Comparison of ENCODE assay signal across 11 cellular contexts in the genomic region with DNA sequence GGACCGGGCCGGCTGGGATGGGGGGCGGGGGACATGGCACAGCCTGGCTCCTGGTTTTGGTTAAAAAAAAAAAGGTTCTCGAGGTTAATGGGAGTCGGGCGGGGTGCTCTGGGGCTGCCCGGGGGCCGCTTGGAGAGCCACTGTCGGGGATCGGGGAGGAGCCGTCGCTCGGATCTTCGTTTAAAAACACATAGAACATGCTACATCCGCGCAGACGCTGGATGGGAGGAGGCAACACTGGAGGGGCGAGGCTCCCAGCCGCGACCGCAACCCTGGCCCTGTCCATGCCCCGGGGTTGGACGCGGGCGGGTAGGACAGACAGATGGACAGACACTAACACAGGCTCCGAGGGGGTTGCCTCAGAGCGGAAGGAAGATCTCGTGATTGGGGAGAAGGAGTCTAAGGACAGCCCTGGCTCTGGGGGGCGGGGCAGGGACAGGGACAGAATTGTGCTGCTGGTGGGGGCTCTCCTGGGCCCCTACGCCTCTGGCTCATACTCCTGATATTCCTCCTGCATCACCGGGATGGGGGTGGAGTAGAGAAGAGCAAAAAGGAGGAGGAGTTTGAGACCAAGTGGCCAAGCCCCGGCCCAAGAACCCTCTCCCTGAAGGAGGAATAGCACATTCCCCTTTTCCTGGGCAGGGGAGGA. TPM values are rescaled to one million over a fixed set of nuclear protein-coding genes. Genes with fewer than 3 reads are reported as not detected.
A peak's percentile ranks its signal among the peaks of the same experiment; 100 is the strongest.
DNase-seq lines count a peak whose midpoint lies in the region; ATAC-seq and TF ChIP-seq lines count a peak whose summit lies in the region.
"Had no signal": no experiment of that assay in that cellular context is flagged by ENCODE, and none has a peak within 500 bp of the region (broad histone marks: within the 10 kb centered on the region; RNA-seq: fewer than 3 reads in every experiment).

No MANE protein-coding gene starts in this region.

- no peaks in the 10 kb centered on the region for H4K20me1 ChIP-seq in hepatocyte (ENCODE audit: insufficient read depth, poor library complexity, severe bottlenecking)

- H3K9me2 ChIP-seq in hepatocyte (replicated peaks; ENCODE audit: insufficient read depth) = no peaks in the 10 kb centered on the region

- H3K4me3 ChIP-seq in hepatocyte = no peak overlapping the region

- peak in 1 of 2 donors; percentile 34 for ATAC-seq in stimulated activated naive B cell treated with anti-CD40 and anti-IgM and Interleukin-4, amounts not matched to agents 10 μg/mL and 1 μg/mL and 100 μg/mL, for 72 hours (replicated peaks)

- peak overlapping the region; percentile 17 for H3K4me3 Mint-ChIP-seq in activated naive CD4-positive, alpha-beta T cell treated with anti-CD3 and anti-CD28 coated beads, Interleukin-2, amount 10 ng/mL, durations not matched to agents 7 days and 5 days
- H3K4me3 Mint-ChIP-seq in activated CD4-positive, alpha-beta memory T cell treated with anti-CD3 and anti-CD28 coated beads for 36 hours = peak overlapping the region; percentile 39
- H3K4me3 Mint-ChIP-seq in stimulated activated naive B cell treated with anti-CD40 and anti-IgM and Interleukin-4, amounts not matched to agents 10 μg/mL and 1 μg/mL and 100 μg/mL, for 72 hours = peak overlapping the region; percentile 61 to 76

- CTCF ChIA-PET in activated naive CD4-positive, alpha-beta T cell treated with anti-CD3 and anti-CD28 coated beads, Interleukin-2, amount 10 ng/mL, durations not matched to agents 7 days and 5 days (lab: Charles Lee) = no interaction called here
- CTCF ChIA-PET in activated CD4-positive, alpha-beta memory T cell treated with anti-CD3 and anti-CD28 coated beads for 36 hours (lab: Charles Lee) = interaction anchor here (1.9 kb wide), 1 partner anchor 10 kb away, joined by 5 read pairs; a partner anchor contains a TSS

- TF ChIP-seq CTCF in hepatocyte (IDR thresholded peaks at IDR 0.05; ENCODE audit: poor library complexity) = no peak

- peaks cover 19% of the 10 kb centered on the region for H3K4me1 Mint-ChIP-seq in activated naive CD4-positive, alpha-beta T cell treated with anti-CD3 and anti-CD28 coated beads, Interleukin-2, amount 10 ng/mL, durations not matched to agents 7 days and 5 days
- H3K4me1 Mint-ChIP-seq in activated CD4-positive, alpha-beta memory T cell treated with anti-CD3 and anti-CD28 coated beads for 36 hours (ENCODE audit: low read depth) = peaks cover 16% of the 10 kb centered on the region
- H3K4me1 Mint-ChIP-seq in stimulated activated naive B cell treated with anti-CD40 and anti-IgM and Interleukin-4, amounts not matched to agents 10 μg/mL and 1 μg/mL and 100 μg/mL, for 72 hours = peaks cover 9 to 12% of the 10 kb centered on the region in 2 donors

- no peaks in the 10 kb centered on the region for H3K4me1 ChIP-seq in hepatocyte (ENCODE audit: insufficient read depth)

- H3K27me3 Mint-ChIP-seq in activated naive CD4-positive, alpha-beta T cell treated with anti-CD3 and anti-CD28 coated beads, Interleukin-2, amount 10 ng/mL, durations not matched to agents 7 days and 5 days = peaks cover 97% of the 10 kb centered on the region
- peaks cover 56% of the 10 kb centered on the region for H3K27me3 Mint-ChIP-seq in activated CD4-positive, alpha-beta memory T cell treated with anti-CD3 and anti-CD28 coated beads for 36 hours
- H3K27me3 Mint-ChIP-seq in stimulated activated naive B cell treated with anti-CD40 and anti-IgM and Interleukin-4, amounts not matched to agents 10 μg/mL and 1 μg/mL and 100 μg/mL, for 72 hours = peaks cover 57 to 89% of the 10 kb centered on the region in 2 donors

- no peaks in the 10 kb centered on the region for H3K79me2 ChIP-seq in hepatocyte

- H3K36me3 Mint-ChIP-seq in activated naive CD4-positive, alpha-beta T cell treated with anti-CD3 and anti-CD28 coated beads, Interleukin-2, amount 10 ng/mL, durations not matched to agents 7 days and 5 days = no peaks in the 10 kb centered on the region
- no peaks in the 10 kb centered on the region for H3K36me3 Mint-ChIP-seq in activated CD4-positive, alpha-beta memory T cell treated with anti-CD3 and anti-CD28 coated beads for 36 hours
- H3K36me3 Mint-ChIP-seq in stimulated activated naive B cell treated with anti-CD40 and anti-IgM and Interleukin-4, amounts not matched to agents 10 μg/mL and 1 μg/mL and 100 μg/mL, for 72 hours = peaks cover 2 to 6% of the 10 kb centered on the region in 2 donors

- POLR2A ChIA-PET in activated CD4-positive, alpha-beta memory T cell treated with anti-CD3 and anti-CD28 coated beads for 36 hours (lab: Charles Lee) = no interaction called here

- H3K27ac ChIP-seq in hepatocyte = no peak overlapping the region
- H3K27ac ChIP-seq: KMS-11 had no signal

- intact Hi-C loops in activated CD4-positive, alpha-beta memory T cell treated with anti-CD3 and anti-CD28 coated beads for 36 hours (cut with micrococcal nuclease) = no loop called here

- DNase-seq in activated naive CD4-positive, alpha-beta T cell treated with anti-CD3 and anti-CD28 coated beads, Interleukin-2, amount 10 ng/mL, durations not matched to agents 7 days and 5 days = peak; percentile 32
- DNase-seq in activated naive CD4-positive, alpha-beta T cell treated with anti-CD3 and anti-CD28 coated beads, Interleukin-2, amount 50 U/mL, for 16 hours = no peak
- DNase-seq in activated CD4-positive, alpha-beta memory T cell treated with anti-CD3 and anti-CD28 coated beads for 36 hours = no peak
- no peak for DNase-seq in hepatocyte (ENCODE audit: low spot score)
- no peak for DNase-seq in stimulated activated naive B cell treated with anti-CD40 and anti-IgM and Interleukin-4, amounts not matched to agents 10 μg/mL and 1 μg/mL and 100 μg/mL, for 72 hours
- no peak for DNase-seq in NCI-H345 (lab: John Stamatoyannopoulos, UW)
- DNase-seq in GF-D8 (lab: John Stamatoyannopoulos, UW) = no peak
- DNase-seq in HPDE6-E6E7 (ENCODE audit: extremely low spot score) = no peak
- DNase-seq: cortex of kidney had no signal

- peak overlapping the region; percentile 53 for H3K4me2 ChIP-seq in hepatocyte
- H3K4me2 ChIP-seq: KMS-11 had no signal

- no peaks in the 10 kb centered on the region for H3K9me3 Mint-ChIP-seq in activated naive CD4-positive, alpha-beta T cell treated with anti-CD3 and anti-CD28 coated beads, Interleukin-2, amount 10 ng/mL, durations not matched to agents 7 days and 5 days
- H3K9me3 Mint-ChIP-seq in activated CD4-positive, alpha-beta memory T cell treated with anti-CD3 and anti-CD28 coated beads for 36 hours = no peaks in the 10 kb centered on the region
- peaks cover 0 to 1% of the 10 kb centered on the region in 2 donors for H3K9me3 Mint-ChIP-seq in stimulated activated naive B cell treated with anti-CD40 and anti-IgM and Interleukin-4, amounts not matched to agents 10 μg/mL and 1 μg/mL and 100 μg/mL, for 72 hours

- no peaks in the 10 kb centered on the region for H3K36me3 ChIP-seq in hepatocyte (replicated peaks; ENCODE audit: insufficient read depth, low read depth)

- no peak overlapping the region for H3K27ac Mint-ChIP-seq in activated naive CD4-positive, alpha-beta T cell treated with anti-CD3 and anti-CD28 coated beads, Interleukin-2, amount 10 ng/mL, durations not matched to agents 7 days and 5 days
- H3K27ac Mint-ChIP-seq in activated CD4-positive, alpha-beta memory T cell treated with anti-CD3 and anti-CD28 coated beads for 36 hours = no peak overlapping the region
- peak overlapping the region; percentile 26 for H3K27ac Mint-ChIP-seq in stimulated activated naive B cell treated with anti-CD40 and anti-IgM and Interleukin-4, amounts not matched to agents 10 μg/mL and 1 μg/mL and 100 μg/mL, for 72 hours

- WGBS in hepatocyte (ENCODE audit: low lambda C conversion rate, missing lambda C conversion rate) = 10% methylated on average over 24 of the region's 32 CpGs

- no peaks in the 10 kb centered on the region for H3K9me3 ChIP-seq in hepatocyte (ENCODE audit: low read depth)

- H3K27me3 ChIP-seq in hepatocyte = peaks cover 75% of the 10 kb centered on the region

- no peak overlapping the region for H2AFZ ChIP-seq in hepatocyte

RNA-seq across cellular contexts. Expression of a gene that starts 9.9 kb away (rescaled TPM):
- under 1 TPM in 1 of 2 experiments, not detected in 1; 0.31 TPM for total RNA-seq in activated CD4-positive, alpha-beta memory T cell treated with anti-CD3 and anti-CD28 coated beads for 36 hours
- total RNA-seq in hepatocyte = not detected in 2 replicates
- 0.57 TPM in 1 of 2 replicates, not detected in the other for polyA plus RNA-seq in hepatocyte
- total RNA-seq: T-helper 1 cell treated with Interleukin-12 subunit alpha and Interleukin-12 subunit beta and Interleukin-4 antibody, amounts not matched to agents 30 ng/mL and 1 ng/mL, for 36 hours had no signal

RNA-seq across cellular contexts. Expression of a gene that starts 10.0 kb away (rescaled TPM):
- not detected for total RNA-seq in activated CD4-positive, alpha-beta memory T cell treated with anti-CD3 and anti-CD28 coated beads for 36 hours
- not detected in 2 replicates for total RNA-seq in hepatocyte
- not detected in 2 replicates for polyA plus RNA-seq in hepatocyte
- total RNA-seq: T-helper 1 cell treated with Interleukin-12 subunit alpha and Interleukin-12 subunit beta and Interleukin-4 antibody, amounts not matched to agents 30 ng/mL and 1 ng/mL, for 36 hours had no signal

RNA-seq across cellular contexts. Expression of a gene that starts 10.5 kb away (rescaled TPM):
- 1 to 10 TPM; 4.5 to 5.3 TPM for total RNA-seq in activated CD4-positive, alpha-beta memory T cell treated with anti-CD3 and anti-CD28 coated beads for 36 hours
- total RNA-seq in hepatocyte = 1.4 and 1.6 TPM in 2 replicates
- 2.2 and 3.9 TPM in 2 replicates for polyA plus RNA-seq in hepatocyte

RNA-seq across cellular contexts. Expression of a gene that starts 26.8 kb away (rescaled TPM):
- total RNA-seq in activated CD4-positive, alpha-beta memory T cell treated with anti-CD3 and anti-CD28 coated beads for 36 hours = 10 to 100 TPM; 25.2 to 25.3 TPM
- total RNA-seq in hepatocyte = 33.2 and 33.4 TPM in 2 replicates
- polyA plus RNA-seq in hepatocyte = 27.9 TPM in 2 replicates

Comparison
In these comparisons a context has a peak if more than half of its experiments do, and no peak if none do; other contexts are left out.
1. H3K4me3 Mint-ChIP-seq: peak in every context shown above with its lines; median percentile 68 in stimulated activated naive B cell treated with anti-CD40 and anti-IgM and Interleukin-4, amounts not matched to agents 10 μg/mL and 1 μg/mL and 100 μg/mL, for 72 hours; 39 in activated CD4-positive, alpha-beta memory T cell treated with anti-CD3 and anti-CD28 coated beads for 36 hours; 17 in activated naive CD4-positive, alpha-beta T cell treated with anti-CD3 and anti-CD28 coated beads, Interleukin-2, amount 10 ng/mL, durations not matched to agents 7 days and 5 days.